Comparison of ENCODE assay signal across 43 cellular contexts in genomic region chr9:69073103-69073502, GRCh38. TPM values are rescaled to one million over a fixed set of nuclear protein-coding genes. Genes with fewer than 3 reads are reported as not detected.
"Had no signal": no experiment of that assay in that cellular context is flagged by ENCODE, and none has a peak within 500 bp of the region (broad histone marks: within the 10 kb centered on the region; RNA-seq: fewer than 3 reads in every experiment).

No MANE protein-coding gene starts in this region.

- H3K27ac Mint-ChIP-seq: activated naive CD4-positive, alpha-beta T cell treated with anti-CD3 and anti-CD28 coated beads for 36 hours; activated naive CD4-positive, alpha-beta T cell treated with anti-CD3 and anti-CD28 coated beads, Interleukin-2, amount 10 ng/mL, durations not matched to agents 7 days and 5 days; activated naive CD4-positive, alpha-beta T cell treated with anti-CD3 and anti-CD28 coated beads, Interleukin-2, amount 50 U/mL, for 24 hours; activated naive CD4-positive, alpha-beta T cell treated with anti-CD3 and anti-CD28 coated beads, Interleukin-2, amount 50 U/mL, for 72 hours; activated naive CD8-positive, alpha-beta T cell; activated naive CD8-positive, alpha-beta T cell treated with anti-CD3 and anti-CD28 coated beads for 36 hours; activated naive CD8-positive, alpha-beta T cell treated with anti-CD3 and anti-CD28 coated beads, Interleukin-2, amount 10 ng/mL, durations not matched to agents 7 days and 5 days; activated naive CD8-positive, alpha-beta T cell treated with anti-CD3 and anti-CD28 coated beads, Interleukin-2, amount 50 U/mL, for 24 hours; activated T-cell treated with anti-CD3 and anti-CD28 coated beads, Interleukin-2, amount 50 U/mL, for 24 hours; activated T-cell treated with anti-CD3 and anti-CD28 coated beads, Interleukin-2, amount 50 U/mL, for 72 hours; activated T-helper 1 cell treated with anti-CD3 and anti-CD28 coated beads, Interleukin-12 subunit alpha, Interleukin-12 subunit beta, Interleukin-2, Interleukin-4 antibody, amounts not matched to agents 30 ng/mL and 10 ng/mL and 1 ng/mL, durations not matched to agents 14 hours and 24 hours and 36 hours; activated T-helper 17 cell treated with anti-CD3 and anti-CD28 coated beads, Interleukin-2, amount 50 U/mL, for 72 hours; activated T-helper 2 cell treated with anti-CD3 and anti-CD28 coated beads, Interferon-gamma antibody, Interleukin-2, Interleukin-4, amounts not matched to agents 10 μg/mL and 5 μg/mL and 100 μg/mL, durations not matched to agents 14 hours and 24 hours and 36 hours; brain had no signal

- H3K9me3 ChIP-seq: adrenal gland, ascending aorta, body of pancreas, breast epithelium had no signal

- H3K4me3 ChIP-seq: adrenal gland, ascending aorta, body of pancreas, breast epithelium, cardiac muscle cell had no signal

- H3K36me3 Mint-ChIP-seq: activated naive CD4-positive, alpha-beta T cell treated with anti-CD3 and anti-CD28 coated beads, Interleukin-2, amount 50 U/mL, for 72 hours had no signal

- FAIRE-seq: astrocyte had no signal

- H3K9me3 Mint-ChIP-seq: activated naive CD4-positive, alpha-beta T cell treated with anti-CD3 and anti-CD28 coated beads for 36 hours; activated naive CD4-positive, alpha-beta T cell treated with anti-CD3 and anti-CD28 coated beads, Interleukin-2, amount 10 ng/mL, durations not matched to agents 7 days and 5 days; activated naive CD4-positive, alpha-beta T cell treated with anti-CD3 and anti-CD28 coated beads, Interleukin-2, amount 50 U/mL, for 24 hours; activated naive CD4-positive, alpha-beta T cell treated with anti-CD3 and anti-CD28 coated beads, Interleukin-2, amount 50 U/mL, for 72 hours; activated naive CD8-positive, alpha-beta T cell treated with anti-CD3 and anti-CD28 coated beads for 36 hours; activated naive CD8-positive, alpha-beta T cell treated with anti-CD3 and anti-CD28 coated beads, Interleukin-2, amount 10 ng/mL, durations not matched to agents 7 days and 5 days; activated naive CD8-positive, alpha-beta T cell treated with anti-CD3 and anti-CD28 coated beads, Interleukin-2, amount 50 U/mL, for 24 hours; activated T-cell treated with anti-CD3 and anti-CD28 coated beads, Interleukin-2, amount 50 U/mL, for 24 hours; activated T-cell treated with anti-CD3 and anti-CD28 coated beads, Interleukin-2, amount 50 U/mL, for 4 hours; activated T-cell treated with anti-CD3 and anti-CD28 coated beads, Interleukin-2, amount 50 U/mL, for 72 hours; activated T-helper 1 cell treated with anti-CD3 and anti-CD28 coated beads, Interleukin-12 subunit alpha, Interleukin-12 subunit beta, Interleukin-2, Interleukin-4 antibody, amounts not matched to agents 30 ng/mL and 10 ng/mL and 1 ng/mL, durations not matched to agents 14 hours and 24 hours and 36 hours; activated T-helper 17 cell treated with anti-CD3 and anti-CD28 coated beads, Interleukin-2, amount 50 U/mL, for 72 hours; activated T-helper 2 cell treated with anti-CD3 and anti-CD28 coated beads, Interferon-gamma antibody, Interleukin-2, Interleukin-4, amounts not matched to agents 10 μg/mL and 5 μg/mL and 100 μg/mL, durations not matched to agents 14 hours and 24 hours and 36 hours; brain; central memory CD8-positive, alpha-beta T cell had no signal

- H3K27ac ChIP-seq: adrenal gland, ascending aorta, body of pancreas, brain microvascular endothelial cell, breast epithelium, cardiac muscle cell had no signal

- H3K4me1 Mint-ChIP-seq: activated naive CD4-positive, alpha-beta T cell treated with anti-CD3 and anti-CD28 coated beads, Interleukin-2, amount 10 ng/mL, durations not matched to agents 7 days and 5 days; activated naive CD4-positive, alpha-beta T cell treated with anti-CD3 and anti-CD28 coated beads, Interleukin-2, amount 50 U/mL, for 24 hours; activated naive CD8-positive, alpha-beta T cell treated with anti-CD3 and anti-CD28 coated beads for 36 hours; activated naive CD8-positive, alpha-beta T cell treated with anti-CD3 and anti-CD28 coated beads, Interleukin-2, amount 10 ng/mL, durations not matched to agents 7 days and 5 days; activated naive CD8-positive, alpha-beta T cell treated with anti-CD3 and anti-CD28 coated beads, Interleukin-2, amount 50 U/mL, for 24 hours; activated T-helper 17 cell treated with anti-CD3 and anti-CD28 coated beads, Interleukin-2, amount 50 U/mL, for 72 hours; brain; central memory CD8-positive, alpha-beta T cell had no signal

- H3K4me1 ChIP-seq: breast epithelium had no signal

- ATAC-seq: activated naive CD4-positive, alpha-beta T cell treated with anti-CD3 and anti-CD28 coated beads, Interleukin-2, amount 50 U/mL, for 72 hours; activated naive CD8-positive, alpha-beta T cell treated with anti-CD3 and anti-CD28 coated beads, Interleukin-2, amount 50 U/mL, for 24 hours; activated T-cell treated with anti-CD3 and anti-CD28 coated beads, Interleukin-2, amount 50 U/mL, for 4 hours; activated T-cell treated with anti-CD3 and anti-CD28 coated beads, Interleukin-2, amount 50 U/mL, for 72 hours; activated T-helper 17 cell treated with anti-CD3 and anti-CD28 coated beads, Interleukin-2, amount 50 U/mL, for 72 hours; body of pancreas had no signal

- H3K27me3 ChIP-seq: adrenal gland, ascending aorta, body of pancreas, brain microvascular endothelial cell, breast epithelium, cardiac muscle cell had no signal

- DNase-seq: activated effector memory CD4-positive, alpha-beta T cell treated with anti-CD3 and anti-CD28 coated beads, Interleukin-2, amount 50 U/mL, for 16 hours; activated effector memory CD4-positive, alpha-beta T cell treated with Interleukin-2 at 50 U/mL for 16 hours; activated gamma-delta T cell; activated gamma-delta T cell treated with Interleukin-2 at 50 U/mL for 16 hours; activated naive CD4-positive, alpha-beta T cell; activated naive CD4-positive, alpha-beta T cell treated with anti-CD3 and anti-CD28 coated beads for 36 hours; activated naive CD4-positive, alpha-beta T cell treated with anti-CD3 and anti-CD28 coated beads, Interleukin-2, amount 10 ng/mL, durations not matched to agents 7 days and 5 days; activated naive CD4-positive, alpha-beta T cell treated with anti-CD3 and anti-CD28 coated beads, Interleukin-2, amount 50 U/mL, for 16 hours; activated naive CD4-positive, alpha-beta T cell treated with Interleukin-2 at 50 U/mL for 16 hours; activated naive CD8-positive, alpha-beta T cell treated with anti-CD3 and anti-CD28 coated beads for 36 hours; activated naive CD8-positive, alpha-beta T cell treated with anti-CD3 and anti-CD28 coated beads, Interleukin-2, amount 10 ng/mL, durations not matched to agents 7 days and 5 days; activated naive CD8-positive, alpha-beta T cell treated with anti-CD3 and anti-CD28 coated beads, Interleukin-2, amount 50 U/mL, for 24 hours; activated T-cell treated with anti-CD3 and anti-CD28 coated beads for 4 hours; activated T-cell treated with anti-CD3 and anti-CD28 coated beads, Interleukin-2, amount 50 U/mL, for 1 hour; activated T-cell treated with anti-CD3 and anti-CD28 coated beads, Interleukin-2, amount 50 U/mL, for 24 hours; activated T-cell treated with anti-CD3 and anti-CD28 coated beads, Interleukin-2, amount 50 U/mL, for 4 hours; activated T-cell treated with anti-CD3 and anti-CD28 coated beads, Interleukin-2, amount 50 U/mL, for 48 hours; activated T-cell treated with anti-CD3 and anti-CD28 coated beads, Interleukin-2, amount 50 U/mL, for 72 hours; adrenal gland; amniotic stem cell; amygdala; anterior cingulate cortex; body of pancreas; brain microvascular endothelial cell; caudate nucleus; central memory CD4-positive, alpha-beta T cell; cerebellar nuclear complex had no signal

- H3K4me3 Mint-ChIP-seq: activated naive CD4-positive, alpha-beta T cell treated with anti-CD3 and anti-CD28 coated beads for 36 hours; activated naive CD4-positive, alpha-beta T cell treated with anti-CD3 and anti-CD28 coated beads, Interleukin-2, amount 10 ng/mL, durations not matched to agents 7 days and 5 days; activated naive CD4-positive, alpha-beta T cell treated with anti-CD3 and anti-CD28 coated beads, Interleukin-2, amount 50 U/mL, for 24 hours; activated naive CD8-positive, alpha-beta T cell; activated naive CD8-positive, alpha-beta T cell treated with anti-CD3 and anti-CD28 coated beads for 36 hours; activated naive CD8-positive, alpha-beta T cell treated with anti-CD3 and anti-CD28 coated beads, Interleukin-2, amount 10 ng/mL, durations not matched to agents 7 days and 5 days; activated naive CD8-positive, alpha-beta T cell treated with anti-CD3 and anti-CD28 coated beads, Interleukin-2, amount 50 U/mL, for 24 hours; activated T-cell treated with anti-CD3 and anti-CD28 coated beads, Interleukin-2, amount 50 U/mL, for 24 hours; activated T-cell treated with anti-CD3 and anti-CD28 coated beads, Interleukin-2, amount 50 U/mL, for 4 hours; activated T-cell treated with anti-CD3 and anti-CD28 coated beads, Interleukin-2, amount 50 U/mL, for 72 hours; activated T-helper 1 cell treated with anti-CD3 and anti-CD28 coated beads, Interleukin-12 subunit alpha, Interleukin-12 subunit beta, Interleukin-2, Interleukin-4 antibody, amounts not matched to agents 30 ng/mL and 10 ng/mL and 1 ng/mL, durations not matched to agents 14 hours and 24 hours and 36 hours; activated T-helper 17 cell treated with anti-CD3 and anti-CD28 coated beads, Interleukin-2, amount 50 U/mL, for 72 hours; brain; central memory CD8-positive, alpha-beta T cell had no signal

- H3K36me3 ChIP-seq: adrenal gland, ascending aorta, brain microvascular endothelial cell, breast epithelium, cardiac muscle cell had no signal

- H3K27me3 Mint-ChIP-seq: activated naive CD4-positive, alpha-beta T cell treated with anti-CD3 and anti-CD28 coated beads, Interleukin-2, amount 10 ng/mL, durations not matched to agents 7 days and 5 days; activated naive CD4-positive, alpha-beta T cell treated with anti-CD3 and anti-CD28 coated beads, Interleukin-2, amount 50 U/mL, for 24 hours; activated naive CD8-positive, alpha-beta T cell; activated naive CD8-positive, alpha-beta T cell treated with anti-CD3 and anti-CD28 coated beads for 36 hours; activated naive CD8-positive, alpha-beta T cell treated with anti-CD3 and anti-CD28 coated beads, Interleukin-2, amount 10 ng/mL, durations not matched to agents 7 days and 5 days; activated naive CD8-positive, alpha-beta T cell treated with anti-CD3 and anti-CD28 coated beads, Interleukin-2, amount 50 U/mL, for 24 hours; activated T-cell treated with anti-CD3 and anti-CD28 coated beads, Interleukin-2, amount 50 U/mL, for 24 hours; activated T-helper 17 cell treated with anti-CD3 and anti-CD28 coated beads, Interleukin-2, amount 50 U/mL, for 72 hours; brain; central memory CD8-positive, alpha-beta T cell had no signal

RNA-seq across cellular contexts. Expression of gene FXN, which starts 37.6 kb away (rescaled TPM):
- total RNA-seq: ascending aorta had no signal

RNA-seq across cellular contexts. Expression of gene PRKACG, which starts 59.2 kb away (rescaled TPM):
- total RNA-seq: activated naive CD4-positive, alpha-beta T cell treated with anti-CD3 and anti-CD28 coated beads for 36 hours; activated naive CD4-positive, alpha-beta T cell treated with anti-CD3 and anti-CD28 coated beads, Interleukin-2, amount 50 U/mL, for 72 hours; activated naive CD8-positive, alpha-beta T cell treated with anti-CD3 and anti-CD28 coated beads for 36 hours; activated naive CD8-positive, alpha-beta T cell treated with anti-CD3 and anti-CD28 coated beads, Interleukin-2, amount 10 ng/mL, durations not matched to agents 7 days and 5 days; activated T-cell treated with anti-CD3 and anti-CD28 coated beads, Interleukin-2, amount 50 U/mL, for 4 hours; activated T-cell treated with anti-CD3 and anti-CD28 coated beads, Interleukin-2, amount 50 U/mL, for 72 hours; activated T-helper 1 cell treated with anti-CD3 and anti-CD28 coated beads, Interleukin-12 subunit alpha, Interleukin-12 subunit beta, Interleukin-2, Interleukin-4 antibody, amounts not matched to agents 30 ng/mL and 10 ng/mL and 1 ng/mL, durations not matched to agents 14 hours and 24 hours and 36 hours; activated T-helper 17 cell treated with anti-CD3 and anti-CD28 coated beads, Interleukin-2, amount 50 U/mL, for 72 hours; activated T-helper 2 cell treated with anti-CD3 and anti-CD28 coated beads, Interferon-gamma antibody, Interleukin-2, Interleukin-4, amounts not matched to agents 10 μg/mL and 5 μg/mL and 100 μg/mL, durations not matched to agents 14 hours and 24 hours and 36 hours; adrenal gland; aorta; ascending aorta; astrocyte; body of pancreas; breast epithelium; cardiac muscle cell; cardiac septum; cerebellum; chondrocyte had no signal
